18 cellular contexts compared by ENCODE assay signal in genomic region chrX:2483398-2483797, GRCh38. TPM values are rescaled to one million over a fixed set of nuclear protein-coding genes. Genes with fewer than 3 reads are reported as not detected.
DNase-seq lines count a peak whose midpoint lies in the region; ATAC-seq and TF ChIP-seq lines count a peak whose summit lies in the region.
"Had no signal": no experiment of that assay in that cellular context is flagged by ENCODE, and none has a peak within 500 bp of the region (broad histone marks: within the 10 kb centered on the region; RNA-seq: fewer than 3 reads in every experiment).

No MANE protein-coding gene starts in this region.

- peaks cover 18% of the 10 kb centered on the region; the same call in 1 of the 2 replicates for H3F3A ChIP-seq in GM23338 (replicated peaks; ENCODE audit: low read depth)

- peaks cover 35% of the 10 kb centered on the region for H3K4me1 Mint-ChIP-seq in GM23338
- H3K4me1 Mint-ChIP-seq in mesothelial cell of epicardium, result peaks cover 4% of the 10 kb centered on the region

- H3K36me3 Mint-ChIP-seq in GM23338 (ENCODE audit: low read depth), result peaks cover 52% of the 10 kb centered on the region
- H3K36me3 Mint-ChIP-seq in mesothelial cell of epicardium, result peaks cover 36% of the 10 kb centered on the region

- H3K36me3 ChIP-seq in GM23338 (ENCODE audit: insufficient read depth) (no peaks in the 10 kb centered on the region), body of pancreas (replicated peaks in 1 of 2; ENCODE audit: insufficient read depth in 1 of 2, low read depth in 2 of 2) (peaks cover 5 to 8% of the 10 kb centered on the region in 2 donors), sigmoid colon (peaks cover 5 to 20% (median 14%) of the 10 kb centered on the region in 4 donors)
- H3K36me3 ChIP-seq: BE2C had no signal

- peaks cover 18% of the 10 kb centered on the region for H3K27me3 Mint-ChIP-seq in GM23338 (ENCODE audit: insufficient read depth, low read depth, poor library complexity)
- H3K27me3 Mint-ChIP-seq in mesothelial cell of epicardium (ENCODE audit: low read depth), result no peaks in the 10 kb centered on the region
- H3K27me3 Mint-ChIP-seq: CD4-positive, alpha-beta T cell had no signal

- peak overlapping the region; percentile 24 for H3K27ac Mint-ChIP-seq in GM23338
- peak overlapping the region; percentile 39 for H3K27ac Mint-ChIP-seq in mesothelial cell of epicardium
- H3K27ac Mint-ChIP-seq: CD4-positive, alpha-beta T cell had no signal

- no peaks in the 10 kb centered on the region; the same call in 1 of the 2 replicates for H4K20me1 ChIP-seq in GM23338 (replicated peaks; ENCODE audit: insufficient read depth)

- ATAC-seq in GM23338 (no peak), body of pancreas (peak; percentile 26)
- ATAC-seq: K562 had no signal

- peaks cover 91% of the 10 kb centered on the region for H3K79me2 ChIP-seq in GM23338 (replicated peaks; ENCODE audit: insufficient read depth)

- TF ChIP-seq EP300 in sigmoid colon (IDR thresholded peaks at IDR 0.05), result no peak

- DNase-seq in GM23338 (ENCODE audit: low spot score) (no peak), body of pancreas (peak in 1 of 4 donors; percentile 51), mesothelial cell of epicardium (ENCODE audit: low spot score in 2 of 2, unreplicated experiment in 2 of 2) (no peak), sigmoid colon (no peak), DMS53 (lab: John Stamatoyannopoulos, UW) (no peak), NCI-H2171 (lab: John Stamatoyannopoulos, UW) (no peak), GOT3 (lab: John Stamatoyannopoulos, UW) (no peak), NCI-H82 treated with DMSO at 0.1 percent for 48 hours (lab: John Stamatoyannopoulos, UW; ENCODE audit: unreplicated experiment) (no peak)
- DNase-seq: 8988T; BE2C; CD4-positive, alpha-beta T cell; H7; NCI-H1417; NCI-H187 treated with DMSO at 0.1 percent for 48 hours; NCI-H774; PC-9; SK-N-SH had no signal

- H3K4me3 ChIP-seq in GM23338 (no peak overlapping the region), body of pancreas (no peak overlapping the region), sigmoid colon (no peak overlapping the region)
- H3K4me3 ChIP-seq: K562, PC-9 had no signal

- no peak overlapping the region for H3K4me3 Mint-ChIP-seq in GM23338
- H3K4me3 Mint-ChIP-seq in mesothelial cell of epicardium, result no peak overlapping the region
- H3K4me3 Mint-ChIP-seq: CD4-positive, alpha-beta T cell had no signal

- H3K27ac ChIP-seq in GM23338 (ENCODE audit: low read depth), result peak overlapping the region; percentile 69
- peak overlapping the region in 2 of 4 donors; percentile 24 to 29 for H3K27ac ChIP-seq in body of pancreas
- peak overlapping the region in 3 of 4 donors; percentile 77 to 85 (median 78) for H3K27ac ChIP-seq in sigmoid colon
- H3K27ac ChIP-seq: PC-9 had no signal

- no peak overlapping the region for H2AFZ ChIP-seq in GM23338
- H2AFZ ChIP-seq: PC-9 had no signal

- intact Hi-C loops in body of pancreas (cut with DNase I) (no loop called here), sigmoid colon (cut with DNase I) (no loop called here)

- 27 to 50% methylated on average over 8 of the region's 8 CpGs for WGBS in body of pancreas, 2 donors
- 83 to 84% methylated on average over 8 of the region's 8 CpGs for WGBS in sigmoid colon, 2 donors

- TF ChIP-seq CTCF in GM23338 (conservative IDR thresholded peaks at IDR 0.05; ENCODE audit: low read depth in 2 of 2) (no peak), body of pancreas (IDR thresholded peaks at IDR 0.05) (no peak), mesothelial cell of epicardium (IDR thresholded peaks at IDR 0.05; ENCODE audit: unreplicated experiment) (no peak), sigmoid colon (IDR thresholded peaks at IDR 0.05) (no peak)

- TF ChIP-seq POLR2A in body of pancreas (IDR thresholded peaks at IDR 0.05) (no peak), sigmoid colon (IDR thresholded peaks at IDR 0.05) (no peak)

- H3K9me3 Mint-ChIP-seq in GM23338, result peaks cover 11% of the 10 kb centered on the region
- peaks cover 8% of the 10 kb centered on the region for H3K9me3 Mint-ChIP-seq in mesothelial cell of epicardium

- no peaks in the 10 kb centered on the region; the same call in 1 of the 2 replicates for H3K9me2 ChIP-seq in GM23338 (ENCODE audit: insufficient read depth)
- H3K9me2 ChIP-seq: SK-N-SH had no signal

- H3K27me3 ChIP-seq in GM23338 (ENCODE audit: insufficient read depth) (no peaks in the 10 kb centered on the region), body of pancreas (no peaks in the 10 kb centered on the region), sigmoid colon (no peaks in the 10 kb centered on the region)
- H3K27me3 ChIP-seq: BE2C had no signal

- no peak overlapping the region for H3K4me2 ChIP-seq in GM23338
- H3K4me2 ChIP-seq: PC-9, SK-N-SH had no signal

- H3K9me3 ChIP-seq in body of pancreas (no peaks in the 10 kb centered on the region), sigmoid colon (no peaks in the 10 kb centered on the region)
- H3K9me3 ChIP-seq: BE2C, SK-N-SH had no signal

- peaks cover 15% of the 10 kb centered on the region for H3K4me1 ChIP-seq in GM23338 (ENCODE audit: insufficient read depth)
- H3K4me1 ChIP-seq in body of pancreas, result peaks cover 9% of the 10 kb centered on the region
- H3K4me1 ChIP-seq in sigmoid colon, result peaks cover 0 to 18% (median 11%) of the 10 kb centered on the region in 4 donors
- H3K4me1 ChIP-seq: BE2C had no signal

TF ChIP-seq in GM23338, 12 proteins besides CTCF, POLR2A, EP300 and RAD21 (continues in another document):
- no peak for TF ChIP-seq NANOG (IDR thresholded peaks at IDR 0.05; ENCODE audit: borderline replicate concordance)
- no peak for TF ChIP-seq JUNB (IDR thresholded peaks at IDR 0.05; ENCODE audit: unreplicated experiment)
- no peak for TF ChIP-seq CREB1 (CRISPR knock-in tag; IDR thresholded peaks at IDR 0.05; ENCODE audit: low read depth)
- no peak for TF ChIP-seq EZH2phosphoT487 (IDR thresholded peaks at IDR 0.05; ENCODE audit: unreplicated experiment)
- no peak for TF ChIP-seq POLR2AphosphoS5 (IDR thresholded peaks at IDR 0.05; ENCODE audit: low read depth)

RNA-seq across cellular contexts. Expression of gene DHRSX, which starts 17.4 kb away (rescaled TPM):
- 18.5 and 33.9 TPM in 2 replicates for total RNA-seq in GM23338 (2014; rRNA removed; shearing (Covaris generic))
- polyA plus RNA-seq in GM23338 (2016; fragmentation: Nextera tagmentation; extraction: Ambion mirVana) (43.0 and 44.3 TPM in 2 replicates), sigmoid colon (10 to 100 TPM; 12.5 to 16.8 (median 16.2) TPM)
- total RNA-seq in body of pancreas (10 to 100 TPM; 14.8 to 46.5 TPM), mesothelial cell of epicardium (43.5 to 46.0 TPM (median 44.3 TPM) in 3 replicates), sigmoid colon (10 to 100 TPM; 12.5 to 25.2 (median 15.1) TPM)

RNA-seq across cellular contexts. Expression of gene ZBED1, which starts 17.4 kb away (rescaled TPM):
- 43.8 and 45.0 TPM in 2 replicates for total RNA-seq in GM23338 (2014; rRNA removed; shearing (Covaris generic))
- polyA plus RNA-seq in GM23338 (2016; fragmentation: Nextera tagmentation; extraction: Ambion mirVana), result 16.1 and 16.4 TPM in 2 replicates
- total RNA-seq in body of pancreas, result 10 to 100 TPM; 35.5 to 39.2 TPM
- 42.5 to 46.3 TPM (median 46.1 TPM) in 3 replicates for total RNA-seq in mesothelial cell of epicardium
- total RNA-seq in sigmoid colon, result 10 to 100 TPM; 25.8 to 35.6 (median 27.6) TPM
- polyA plus RNA-seq in sigmoid colon, result 10 to 100 TPM; 24.6 to 30.6 (median 29.4) TPM
